In genomic region chr3:170221924-170222646, GRCh38 we compare ENCODE assay signal across 1 cellular context.
TF ChIP-seq lines count a peak whose summit lies in the region.

PRKCI (plus strand) TSS chr3:170222424; CDS start chr3:170222670, 246 bp downstream.

TF ChIP-seq in GM12878, 131 proteins besides CTCF, POLR2A, EP300 and RAD21 (continued from another document and continues in another):
- TF ChIP-seq CEBPZ (IDR thresholded peaks at IDR 0.05; ENCODE audit: low read depth, low read length) (no peak), ZNF217 (IDR thresholded peaks at IDR 0.05) (0 out of 2 replicates have a peak, but pooled peaks have one; percentile 36), BMI1 (IDR thresholded peaks at IDR 0.05; ENCODE audit: borderline replicate concordance) (0 out of 2 replicates have a peak, but pooled peaks have one; percentile 26), E2F4 (IDR thresholded peaks at IDR 0.05; ENCODE audit: low read depth, low read length) (no peak; the same call in 1 of the 2 replicates), SP1 (IDR thresholded peaks at IDR 0.05; ENCODE audit: low read depth, low read length) (peak; percentile 60), USF1 (IDR thresholded peaks at IDR 0.05; ENCODE audit: borderline replicate concordance, extremely low read length, insufficient read depth, low read depth, low read length) (no peak), RCOR1 (conservative IDR thresholded peaks at IDR 0.05; ENCODE audit: low read depth, low read length) (no peak), FOXK2 (IDR thresholded peaks at IDR 0.05) (peak; percentile 99), IKZF2 (IDR thresholded peaks at IDR 0.05) (peak; percentile 79 to 88), MLLT1 (IDR thresholded peaks at IDR 0.05) (peak; percentile 96), IKZF1 (conservative IDR thresholded peaks at IDR 0.05) (peak; percentile 94), SKIL (IDR thresholded peaks at IDR 0.05; ENCODE audit: low read depth, poor library complexity, severe bottlenecking) (peak; percentile 97), BHLHE40 (IDR thresholded peaks at IDR 0.05; ENCODE audit: borderline replicate concordance in 1 of 2, low read depth in 2 of 2, low read length in 1 of 2) (peak; percentile 97 to 98), CREM (IDR thresholded peaks at IDR 0.05; ENCODE audit: low read depth) (peak; percentile 67), POU2F2 (IDR thresholded peaks at IDR 0.05; ENCODE audit: borderline replicate concordance, low read depth, low read length) (peak; percentile 49; the same call in 2 of the 3 replicates), ZZZ3 (IDR thresholded peaks at IDR 0.05; ENCODE audit: control insufficient read depth, insufficient read length, low read depth) (no peak), SRF (IDR thresholded peaks at IDR 0.05; ENCODE audit: low read depth in 2 of 2, low read length in 2 of 2) (peak in 1 of 2 experiments; percentile 58; a peak in 1 of 4 replicates), ZSCAN29 (IDR thresholded peaks at IDR 0.05) (0 out of 2 replicates have a peak, but pooled peaks have one; percentile 6), RELB (IDR thresholded peaks at IDR 0.05; ENCODE audit: low read depth) (peak; percentile 95), PRDM15 (CRISPR knock-in tag; IDR thresholded peaks at IDR 0.05) (no peak), TARDBP (IDR thresholded peaks at IDR 0.05; ENCODE audit: borderline replicate concordance) (0 out of 2 replicates have a peak, but pooled peaks have one; percentile 70), CHD1 (IDR thresholded peaks at IDR 0.05; ENCODE audit: low read depth, low read length) (peak; percentile 99), EGR1 (IDR thresholded peaks at IDR 0.05; ENCODE audit: borderline replicate concordance in 1 of 2, low read depth in 2 of 2, low read length in 2 of 2) (peak; percentile 42 to 50; a peak in 2 of 3 replicates), TCF12 (IDR thresholded peaks at IDR 0.05; ENCODE audit: low read depth, low read length) (0 out of 2 replicates have a peak, but pooled peaks have one; percentile 11), NFIC (IDR thresholded peaks at IDR 0.05; ENCODE audit: low read depth, low read length) (peak; percentile 80), ATF2 (IDR thresholded peaks at IDR 0.05; ENCODE audit: low read length) (no peak), BCLAF1 (IDR thresholded peaks at IDR 0.05) (peak; percentile 94), E4F1 (IDR thresholded peaks at IDR 0.05; ENCODE audit: borderline replicate concordance, partially characterized antibody) (peak; percentile 83), JUND (IDR thresholded peaks at IDR 0.05; ENCODE audit: low read depth, low read length) (peak; percentile 99), SREBF1 (IDR thresholded peaks at IDR 0.05; ENCODE audit: low read length) (peak; percentile 98), ATF7 (IDR thresholded peaks at IDR 0.05; ENCODE audit: low read depth) (peak; percentile 100), NR2C1 (IDR thresholded peaks at IDR 0.05) (0 out of 2 replicates have a peak, but pooled peaks have one; percentile 36)
